ENCODE assay signal across 14 cellular contexts in the genomic region with DNA sequence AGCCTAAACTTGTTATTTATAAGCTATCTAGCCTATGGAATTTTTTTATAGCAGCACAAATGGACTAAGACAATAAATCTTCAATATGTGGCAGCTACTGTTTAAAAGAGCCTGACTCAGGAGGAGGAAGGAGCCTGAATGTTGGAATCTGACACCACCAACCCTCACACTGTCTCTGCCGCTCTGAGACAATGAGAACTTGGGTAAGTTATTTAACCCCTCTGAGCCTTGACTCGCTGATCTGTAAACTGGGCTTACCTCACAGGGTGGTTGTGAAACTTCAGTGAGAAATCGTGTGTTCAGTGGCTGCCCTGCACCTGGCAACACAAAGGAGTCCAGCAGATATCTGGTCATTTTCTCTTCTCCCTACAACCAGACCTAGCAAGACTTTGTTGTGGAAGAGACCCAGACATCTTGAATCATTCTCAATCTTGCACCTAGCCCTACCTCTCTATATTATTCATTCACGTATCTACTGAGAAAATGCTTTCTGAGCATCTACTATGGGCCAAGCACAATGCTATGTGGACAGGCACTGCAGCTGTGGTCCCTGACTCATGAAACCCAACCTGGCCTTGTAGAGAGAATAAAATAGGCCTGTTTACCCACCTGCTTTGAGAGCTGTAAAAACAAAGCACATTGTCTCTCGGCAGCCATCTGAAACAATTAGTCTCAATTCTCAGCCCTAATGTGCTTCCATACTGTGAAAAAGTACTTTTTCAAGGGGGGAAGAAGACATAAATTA.
DNase-seq lines count a peak whose midpoint lies in the region; ATAC-seq and TF ChIP-seq lines count a peak whose summit lies in the region.
"Had no signal": no experiment of that assay in that cellular context is flagged by ENCODE, and none has a peak within 500 bp of the region (broad histone marks: within the 10 kb centered on the region; RNA-seq: fewer than 3 reads in every experiment).

No MANE protein-coding gene starts in this region.

- no peak overlapping the region for H3K27ac Mint-ChIP-seq in activated CD8-positive, alpha-beta T cell treated with anti-CD3 and anti-CD28 coated beads for 36 hours

- H3K79me2 ChIP-seq in OCI-LY3 (ENCODE audit: low read length) = no peaks in the 10 kb centered on the region

- no peaks in the 10 kb centered on the region for H3K9me3 Mint-ChIP-seq in activated CD8-positive, alpha-beta T cell treated with anti-CD3 and anti-CD28 coated beads for 36 hours

- H3K27me3 Mint-ChIP-seq in activated CD8-positive, alpha-beta T cell treated with anti-CD3 and anti-CD28 coated beads for 36 hours = peaks cover 3% of the 10 kb centered on the region

- DNase-seq in NCI-H1105 treated with DMSO at 0.1 percent for 48 hours (lab: John Stamatoyannopoulos, UW) (peak; percentile 75), myocyte (ENCODE audit: low read depth) (peak; percentile 83), esophagus squamous epithelium (lab: John Stamatoyannopoulos, UW) (no peak), OCI-M2 (lab: John Stamatoyannopoulos, UW; ENCODE audit: unreplicated experiment) (no peak), GM20000 (ENCODE audit: low spot score) (no peak)
- DNase-seq in activated CD8-positive, alpha-beta T cell treated with anti-CD3 and anti-CD28 coated beads for 36 hours = no peak
- DNase-seq: H7, NCI-H2227 treated with DMSO at 0.1 percent for 48 hours, stomach had no signal

- CTCF ChIA-PET in activated CD8-positive, alpha-beta T cell treated with anti-CD3 and anti-CD28 coated beads for 36 hours (lab: Charles Lee) = no interaction called here

- H3K4me2 ChIP-seq in OCI-LY3 (ENCODE audit: low read length) = no peak overlapping the region

- H3K9me3 ChIP-seq in OCI-LY3 (ENCODE audit: insufficient read depth, low read length) = no peaks in the 10 kb centered on the region
- no peaks in the 10 kb centered on the region for H3K9me3 ChIP-seq in esophagus squamous epithelium
- H3K9me3 ChIP-seq: stomach had no signal

- ATAC-seq in GM19351 (IDR thresholded peaks at IDR 0.05; ENCODE audit: unreplicated experiment) = peak; percentile 53
- ATAC-seq in activated CD8-positive, alpha-beta T cell treated with anti-CD3 and anti-CD28 coated beads for 36 hours = no peak
- ATAC-seq: HepG2 had no signal

- H3K4me3 Mint-ChIP-seq in activated CD8-positive, alpha-beta T cell treated with anti-CD3 and anti-CD28 coated beads for 36 hours = no peak overlapping the region
- H3K4me3 Mint-ChIP-seq: CD14-positive monocyte had no signal

- no peaks in the 10 kb centered on the region for H3K36me3 ChIP-seq in OCI-LY3 (replicated peaks; ENCODE audit: low read depth, low read length)
- no peaks in the 10 kb centered on the region for H3K36me3 ChIP-seq in esophagus squamous epithelium
- H3K36me3 ChIP-seq: stomach had no signal

- H3K9ac ChIP-seq in OCI-LY3 (ENCODE audit: low read length) = no peak overlapping the region

- POLR2A ChIA-PET in activated CD8-positive, alpha-beta T cell treated with anti-CD3 and anti-CD28 coated beads for 36 hours (lab: Charles Lee) = no interaction called here

- intact Hi-C loops in esophagus squamous epithelium (cut with DNase I) = no loop called here
- intact Hi-C loops in activated CD8-positive, alpha-beta T cell treated with anti-CD3 and anti-CD28 coated beads for 36 hours (cut with micrococcal nuclease) = loop anchor here (10.0 kb wide), 1 partner anchor 1435 kb away; no protein-coding TSS in a partner anchor

- WGBS in esophagus squamous epithelium, 2 donors = 55 to 75% methylated on average over 5 of the region's 5 CpGs

- H3K4me1 Mint-ChIP-seq in activated CD8-positive, alpha-beta T cell treated with anti-CD3 and anti-CD28 coated beads for 36 hours (ENCODE audit: low read depth) = no peaks in the 10 kb centered on the region

- H3K36me3 Mint-ChIP-seq in activated CD8-positive, alpha-beta T cell treated with anti-CD3 and anti-CD28 coated beads for 36 hours (ENCODE audit: low read depth) = no peaks in the 10 kb centered on the region
- H3K36me3 Mint-ChIP-seq: CD14-positive monocyte had no signal

- H3K27me3 ChIP-seq in OCI-LY3 (ENCODE audit: low read depth, low read length) (no peaks in the 10 kb centered on the region), esophagus squamous epithelium (peaks cover 0 to 7% (median 0%) of the 10 kb centered on the region in 4 donors)
- H3K27me3 ChIP-seq: stomach had no signal

- TF ChIP-seq POLR2A in esophagus squamous epithelium (IDR thresholded peaks at IDR 0.05) = no peak

- H3K4me3 ChIP-seq in OCI-LY3 (ENCODE audit: low read length) (no peak overlapping the region), esophagus squamous epithelium (no peak overlapping the region)
- H3K4me3 ChIP-seq: coronary artery, stomach had no signal

- peak overlapping the region; percentile 23 for H2AFZ ChIP-seq in OCI-LY3 (ENCODE audit: low read depth, low read length)

- H3K4me1 ChIP-seq in OCI-LY3 (ENCODE audit: low read length) = peaks cover 20% of the 10 kb centered on the region
- no peaks in the 10 kb centered on the region for H3K4me1 ChIP-seq in esophagus squamous epithelium

- H3K27ac ChIP-seq in OCI-LY3 (ENCODE audit: low read length) (no peak overlapping the region), esophagus squamous epithelium (no peak overlapping the region)
- H3K27ac ChIP-seq: coronary artery, stomach had no signal

- TF ChIP-seq CTCF in OCI-LY3 (IDR thresholded peaks at IDR 0.05; ENCODE audit: low read depth, low read length) (no peak), esophagus squamous epithelium (IDR thresholded peaks at IDR 0.05) (no peak), GM20000 (IDR thresholded peaks at IDR 0.05; ENCODE audit: extremely low read depth, missing control alignments) (no peak)
- TF ChIP-seq CTCF in activated CD8-positive, alpha-beta T cell treated with anti-CD3 and anti-CD28 coated beads for 36 hours (IDR thresholded peaks at IDR 0.05) = no peak

- no peaks in the 10 kb centered on the region for H4K20me1 ChIP-seq in OCI-LY3 (ENCODE audit: insufficient read depth, low read length)

Comparison
In these comparisons a context has a peak if more than half of its experiments do, and no peak if none do; other contexts are left out.
1. DNase-seq: peak in NCI-H1105 treated with DMSO at 0.1 percent for 48 hours (single experiment) and myocyte (single experiment); none in esophagus squamous epithelium (single experiment), OCI-M2 (single experiment), activated CD8-positive, alpha-beta T cell treated with anti-CD3 and anti-CD28 coated beads for 36 hours (single experiment) and GM20000 (single experiment).